Comparison of ENCODE assay signal across 12 cellular contexts in the genomic region with DNA sequence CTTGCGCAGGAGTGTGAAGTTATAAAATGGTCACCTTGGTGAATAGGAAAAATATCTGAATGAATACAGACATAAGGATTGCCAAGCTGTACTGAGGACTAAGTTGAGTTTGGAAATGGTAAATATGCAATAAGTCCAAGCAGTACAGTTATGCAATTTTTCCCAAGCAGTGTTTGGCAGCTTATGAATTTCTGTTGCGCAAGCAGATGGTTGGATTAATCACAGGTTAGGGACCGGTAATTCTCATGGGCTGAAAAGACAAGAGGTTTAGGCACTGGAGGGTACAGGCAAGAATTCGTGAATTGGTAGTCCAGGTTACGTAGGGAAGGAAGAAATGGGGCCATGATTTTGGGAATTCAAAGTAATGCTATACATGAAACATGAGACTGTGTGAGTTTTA.
DNase-seq lines count a peak whose midpoint lies in the region; ATAC-seq and TF ChIP-seq lines count a peak whose summit lies in the region.
"Had no signal": no experiment of that assay in that cellular context is flagged by ENCODE, and none has a peak within 500 bp of the region (broad histone marks: within the 10 kb centered on the region; RNA-seq: fewer than 3 reads in every experiment).

No MANE protein-coding gene starts in this region.

- peak; percentile 7 for DNase-seq in Ammon's horn (ENCODE audit: low spot score)
- peak; percentile 23 for DNase-seq in MV-4-11 (lab: John Stamatoyannopoulos, UW)
- no peak for DNase-seq in omental fat pad (ENCODE audit: low spot score)
- DNase-seq in activated CD4-positive, alpha-beta T cell treated with anti-CD3 and anti-CD28 coated beads, Interleukin-2, amount 50 U/mL, for 48 hours = no peak
- DNase-seq in DMS114 treated with DMSO at 0.1 percent for 48 hours (lab: John Stamatoyannopoulos, UW; ENCODE audit: unreplicated experiment) = no peak
- DNase-seq: NCI-H524 treated with DMSO at 0.1 percent for 48 hours; posterior cingulate gyrus; stimulated activated CD4-positive, alpha-beta T cell treated with anti-CD3 and anti-CD28 coated beads, Interleukin-1b, Interleukin-23, amount 100 ng/mL, for 48 hours; T-helper 2 cell had no signal

- ATAC-seq in esophagus mucosa (peak; percentile 84), omental fat pad (ENCODE audit: low FRiP score) (peak; percentile 96), GM18909 (IDR thresholded peaks at IDR 0.05; ENCODE audit: poor library complexity, unreplicated experiment) (no peak)
- ATAC-seq in activated CD4-positive, CD25-positive, alpha-beta regulatory T cell treated with anti-CD3 and anti-CD28 coated beads, Interleukin-2, amount 50 U/mL, for 24 hours = no peak

- TF ChIP-seq CTCF in omental fat pad (IDR thresholded peaks at IDR 0.05) = no peak

Comparison
In these comparisons a context has a peak if more than half of its experiments do, and no peak if none do; other contexts are left out.
1. DNase-seq: peak in Ammon's horn (single experiment) and MV-4-11 (single experiment); none in omental fat pad (single experiment), activated CD4-positive, alpha-beta T cell treated with anti-CD3 and anti-CD28 coated beads, Interleukin-2, amount 50 U/mL, for 48 hours (0 of 2) and DMS114 treated with DMSO at 0.1 percent for 48 hours (single experiment).
2. ATAC-seq: peak in esophagus mucosa (single experiment) and omental fat pad (single experiment); none in activated CD4-positive, CD25-positive, alpha-beta regulatory T cell treated with anti-CD3 and anti-CD28 coated beads, Interleukin-2, amount 50 U/mL, for 24 hours (0 of 2) and GM18909 (single experiment).